Comparison of ENCODE assay signal across 26 cellular contexts in the genomic region with DNA sequence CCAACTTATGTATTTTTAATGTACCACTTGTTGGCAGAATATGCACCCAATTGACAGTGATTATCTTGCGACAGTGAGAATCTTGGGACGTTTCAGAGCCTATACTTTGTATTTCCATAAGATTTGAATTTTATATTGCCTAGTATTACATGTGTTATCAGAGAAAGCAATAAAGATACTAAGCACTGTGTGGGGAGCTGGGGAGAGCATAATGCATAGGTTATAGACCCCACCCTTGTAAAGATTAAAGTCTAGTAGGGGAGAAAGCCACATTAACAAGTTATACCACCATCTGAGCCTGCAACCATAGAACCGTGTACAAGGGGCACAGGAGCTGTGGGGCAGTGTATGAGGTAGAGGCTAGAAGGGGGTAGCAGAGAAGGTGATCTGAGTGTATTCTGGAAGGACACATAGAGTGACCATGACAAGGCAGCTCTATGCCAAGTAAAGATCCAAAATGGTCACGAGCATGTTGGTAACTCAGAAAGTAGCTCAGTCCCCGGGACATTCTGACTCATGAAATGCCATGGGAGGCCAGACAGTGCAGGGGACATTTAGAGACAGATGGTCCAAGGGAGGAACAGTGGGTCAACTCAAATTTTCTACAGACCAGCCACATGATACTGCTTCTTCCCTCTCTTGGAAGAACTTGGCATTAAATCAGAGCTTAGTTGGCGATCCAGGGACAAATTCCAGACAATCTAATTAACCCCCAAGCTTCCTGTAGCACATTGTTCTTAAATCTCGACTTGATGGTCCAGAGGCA.
"Had no signal": no experiment of that assay in that cellular context is flagged by ENCODE, and none has a peak within 500 bp of the region (broad histone marks: within the 10 kb centered on the region; RNA-seq: fewer than 3 reads in every experiment).

No MANE protein-coding gene starts in this region.

- ATAC-seq: activated CD4-positive, alpha-beta T cell treated with anti-CD3 and anti-CD28 coated beads for 36 hours; activated CD8-positive, alpha-beta memory T cell treated with anti-CD3 and anti-CD28 coated beads, Interleukin-2, amount 10 ng/mL, durations not matched to agents 7 days and 5 days; activated CD8-positive, alpha-beta T cell treated with anti-CD3 and anti-CD28 coated beads, Interleukin-2, amount 10 ng/mL, durations not matched to agents 7 days and 5 days; activated naive CD4-positive, alpha-beta T cell treated with anti-CD3 and anti-CD28 coated beads, Interleukin-2, amount 50 U/mL, for 72 hours had no signal

- H3K4me3 ChIP-seq: ascending aorta, breast epithelium, cardiac muscle cell, colonic mucosa had no signal

- DNase-seq: activated CD4-positive, alpha-beta memory T cell treated with anti-CD3 and anti-CD28 coated beads for 36 hours; activated CD4-positive, alpha-beta T cell treated with anti-CD3 and anti-CD28 coated beads for 36 hours; activated CD4-positive, alpha-beta T cell treated with anti-CD3 and anti-CD28 coated beads, Interleukin-2, amount 10 ng/mL, durations not matched to agents 24 days and 14 days; activated CD4-positive, CD25-positive, alpha-beta regulatory T cell; activated CD4-positive, CD25-positive, alpha-beta regulatory T cell treated with anti-CD3 and anti-CD28 coated beads, Interleukin-2, amount 50 U/mL, for 72 hours; activated CD8-positive, alpha-beta memory T cell treated with anti-CD3 and anti-CD28 coated beads, Interleukin-2, amount 10 ng/mL, durations not matched to agents 7 days and 5 days; activated CD8-positive, alpha-beta memory T cell treated with anti-CD3 and anti-CD28 coated beads, Interleukin-2, amount 50 U/mL, for 4 hours; activated CD8-positive, alpha-beta T cell treated with anti-CD3 and anti-CD28 coated beads, Interleukin-2, amount 10 ng/mL, durations not matched to agents 7 days and 5 days; activated gamma-delta T cell; activated naive CD4-positive, alpha-beta T cell; activated naive CD4-positive, alpha-beta T cell treated with anti-CD3 and anti-CD28 coated beads, Interleukin-2, amount 10 ng/mL, durations not matched to agents 7 days and 5 days; activated naive CD8-positive, alpha-beta T cell treated with anti-CD3 and anti-CD28 coated beads, Interleukin-2, amount 10 ng/mL, durations not matched to agents 7 days and 5 days; activated T-cell treated with anti-CD3 and anti-CD28 coated beads, Interleukin-2, amount 50 U/mL, for 1 hour; activated T-cell treated with anti-CD3 and anti-CD28 coated beads, Interleukin-2, amount 50 U/mL, for 48 hours; central memory CD4-positive, alpha-beta T cell; cerebellar nuclear complex; colonic mucosa; effector CD8-positive, alpha-beta T cell; foreskin fibroblast; head of caudate nucleus; T-helper 2 cell had no signal

- H3K9me3 ChIP-seq: ascending aorta, colonic mucosa had no signal

- H3K36me3 ChIP-seq: ascending aorta, breast epithelium, cardiac muscle cell, colonic mucosa had no signal

- H3K4me1 ChIP-seq: ascending aorta, breast epithelium, colonic mucosa had no signal

- H3K27me3 ChIP-seq: ascending aorta, breast epithelium, colonic mucosa had no signal

- H3K27ac ChIP-seq: ascending aorta, breast epithelium, cardiac muscle cell, colonic mucosa, epithelial cell of prostate had no signal
